ENCODE assay signal across 11 cellular contexts in genomic region chr7:135441791-135442190, GRCh38.
DNase-seq lines count a peak whose midpoint lies in the region; ATAC-seq and TF ChIP-seq lines count a peak whose summit lies in the region.
"Had no signal": no experiment of that assay in that cellular context is flagged by ENCODE, and none has a peak within 500 bp of the region (broad histone marks: within the 10 kb centered on the region; RNA-seq: fewer than 3 reads in every experiment).

No MANE protein-coding gene starts in this region.

- no peak overlapping the region for H3K27ac ChIP-seq in CD8-positive, alpha-beta T cell (ENCODE audit: low read depth, low read length)

- no peak for DNase-seq in left ventricle myocardium superior
- no peak for DNase-seq in Right ventricle myocardium superior
- peak; percentile 43 for DNase-seq in RPMI7951 (ENCODE audit: low read depth)
- peak; percentile 45 for DNase-seq in fibroblast of pulmonary artery (ENCODE audit: low read depth)
- no peak for DNase-seq in activated effector memory CD4-positive, alpha-beta T cell treated with Interleukin-2 at 50 U/mL for 16 hours
- no peak for DNase-seq in CD8-positive, alpha-beta T cell
- no peak for DNase-seq in activated CD4-positive, alpha-beta memory T cell treated with anti-CD3 and anti-CD28 coated beads for 36 hours
- DNase-seq in effector memory CD8-positive, alpha-beta T cell, result no peak
- DNase-seq: C1 segment of cervical spinal cord, NCI-H1436 had no signal

- CTCF ChIA-PET in CD8-positive, alpha-beta T cell (lab: Charles Lee), result interaction anchor here (1.5 kb wide), 1 partner anchor 8 kb away, joined by 3 read pairs; no protein-coding TSS in a partner anchor
- CTCF ChIA-PET in activated CD4-positive, alpha-beta memory T cell treated with anti-CD3 and anti-CD28 coated beads for 36 hours (lab: Charles Lee), result no interaction called here

- peaks cover 29% of the 10 kb centered on the region for H3K4me1 Mint-ChIP-seq in CD8-positive, alpha-beta T cell (ENCODE audit: low read depth)
- H3K4me1 Mint-ChIP-seq in activated CD4-positive, alpha-beta memory T cell treated with anti-CD3 and anti-CD28 coated beads for 36 hours (ENCODE audit: low read depth), result peaks cover 12% of the 10 kb centered on the region
- H3K4me1 Mint-ChIP-seq in effector memory CD8-positive, alpha-beta T cell (ENCODE audit: low read depth in 2 of 2), result peaks cover 3 to 24% of the 10 kb centered on the region in 2 donors

- H3K27ac Mint-ChIP-seq in CD8-positive, alpha-beta T cell, result no peak overlapping the region
- no peak overlapping the region for H3K27ac Mint-ChIP-seq in activated CD4-positive, alpha-beta memory T cell treated with anti-CD3 and anti-CD28 coated beads for 36 hours
- H3K27ac Mint-ChIP-seq in effector memory CD8-positive, alpha-beta T cell, result no peak overlapping the region
- H3K27ac Mint-ChIP-seq: dendritic cell treated with granulocyte-macrophage colony-stimulating factor and Interleukin-4, amounts not matched to agents 40 ng/mL and 50 ng/mL, for 4 days had no signal

- TF ChIP-seq CTCF in fibroblast of pulmonary artery (IDR thresholded peaks at IDR 0.05; ENCODE audit: low read length, missing control alignments), result no peak
- no peak for TF ChIP-seq CTCF in CD8-positive, alpha-beta T cell (IDR thresholded peaks at IDR 0.05)

- ATAC-seq in left ventricle myocardium superior (peak; percentile 57), Right ventricle myocardium superior (ENCODE audit: poor library complexity) (no peak)
- ATAC-seq in CD8-positive, alpha-beta T cell, result no peak
- no peak for ATAC-seq in effector memory CD8-positive, alpha-beta T cell (replicated peaks)

- intact Hi-C loops in left ventricle myocardium superior (cut with micrococcal nuclease), result no loop called here
- intact Hi-C loops in Right ventricle myocardium superior (cut with DNase I), result no loop called here
- intact Hi-C loops in CD8-positive, alpha-beta T cell (cut with DNase I, micrococcal nuclease), result no loop called here
- intact Hi-C loops in activated CD4-positive, alpha-beta memory T cell treated with anti-CD3 and anti-CD28 coated beads for 36 hours (cut with micrococcal nuclease), result no loop called here

- H3K36me3 Mint-ChIP-seq in CD8-positive, alpha-beta T cell, result peaks cover 35% of the 10 kb centered on the region
- peaks cover 17% of the 10 kb centered on the region for H3K36me3 Mint-ChIP-seq in activated CD4-positive, alpha-beta memory T cell treated with anti-CD3 and anti-CD28 coated beads for 36 hours
- H3K36me3 Mint-ChIP-seq in effector memory CD8-positive, alpha-beta T cell (ENCODE audit: insufficient read depth), result peaks cover 20% of the 10 kb centered on the region

- H3K27me3 Mint-ChIP-seq in CD8-positive, alpha-beta T cell (ENCODE audit: low read depth), result no peaks in the 10 kb centered on the region
- no peaks in the 10 kb centered on the region for H3K27me3 Mint-ChIP-seq in activated CD4-positive, alpha-beta memory T cell treated with anti-CD3 and anti-CD28 coated beads for 36 hours
- no peaks in the 10 kb centered on the region for H3K27me3 Mint-ChIP-seq in effector memory CD8-positive, alpha-beta T cell
- H3K27me3 Mint-ChIP-seq: dendritic cell treated with granulocyte-macrophage colony-stimulating factor and Interleukin-4, amounts not matched to agents 40 ng/mL and 50 ng/mL, for 4 days had no signal

- peaks cover 4% of the 10 kb centered on the region for H3K4me1 ChIP-seq in CD8-positive, alpha-beta T cell (ENCODE audit: insufficient read depth, low read length)

- no peaks in the 10 kb centered on the region for H3K36me3 ChIP-seq in CD8-positive, alpha-beta T cell (ENCODE audit: insufficient read depth, low read length)

- no peaks in the 10 kb centered on the region for H3K27me3 ChIP-seq in CD8-positive, alpha-beta T cell (ENCODE audit: insufficient read depth, low read length)

- H3K9me3 Mint-ChIP-seq in CD8-positive, alpha-beta T cell, result no peaks in the 10 kb centered on the region
- H3K9me3 Mint-ChIP-seq in activated CD4-positive, alpha-beta memory T cell treated with anti-CD3 and anti-CD28 coated beads for 36 hours, result no peaks in the 10 kb centered on the region
- H3K9me3 Mint-ChIP-seq in effector memory CD8-positive, alpha-beta T cell, result no peaks in the 10 kb centered on the region
- H3K9me3 Mint-ChIP-seq: dendritic cell treated with granulocyte-macrophage colony-stimulating factor and Interleukin-4, amounts not matched to agents 40 ng/mL and 50 ng/mL, for 4 days had no signal

- H3K9me3 ChIP-seq in CD8-positive, alpha-beta T cell (ENCODE audit: low read length), result no peaks in the 10 kb centered on the region

- POLR2A ChIA-PET in CD8-positive, alpha-beta T cell (lab: Charles Lee), result no interaction called here
- POLR2A ChIA-PET in activated CD4-positive, alpha-beta memory T cell treated with anti-CD3 and anti-CD28 coated beads for 36 hours (lab: Charles Lee), result no interaction called here

- H3K4me3 ChIP-seq in fibroblast of pulmonary artery (replicated peaks; ENCODE audit: low read depth, low read length), result no peak overlapping the region
- H3K4me3 ChIP-seq in CD8-positive, alpha-beta T cell (ENCODE audit: low read depth, low read length), result no peak overlapping the region

- no peak overlapping the region for H3K4me3 Mint-ChIP-seq in CD8-positive, alpha-beta T cell
- no peak overlapping the region for H3K4me3 Mint-ChIP-seq in activated CD4-positive, alpha-beta memory T cell treated with anti-CD3 and anti-CD28 coated beads for 36 hours
- H3K4me3 Mint-ChIP-seq in effector memory CD8-positive, alpha-beta T cell, result no peak overlapping the region
- H3K4me3 Mint-ChIP-seq: dendritic cell treated with granulocyte-macrophage colony-stimulating factor and Interleukin-4, amounts not matched to agents 40 ng/mL and 50 ng/mL, for 4 days had no signal

Comparison
In these comparisons a context has a peak if more than half of its experiments do, and no peak if none do; other contexts are left out.
1. DNase-seq: peak in RPMI7951 (single experiment) and fibroblast of pulmonary artery (single experiment); none in left ventricle myocardium superior (single experiment), Right ventricle myocardium superior (single experiment), activated effector memory CD4-positive, alpha-beta T cell treated with Interleukin-2 at 50 U/mL for 16 hours (single experiment), CD8-positive, alpha-beta T cell (0 of 7), activated CD4-positive, alpha-beta memory T cell treated with anti-CD3 and anti-CD28 coated beads for 36 hours (single experiment) and effector memory CD8-positive, alpha-beta T cell (0 of 3).